19 cellular contexts compared by ENCODE assay signal in genomic region chr11:33017478-33017877, GRCh38. TPM values are rescaled to one million over a fixed set of nuclear protein-coding genes. Genes with fewer than 3 reads are reported as not detected.
DNase-seq lines count a peak whose midpoint lies in the region; ATAC-seq and TF ChIP-seq lines count a peak whose summit lies in the region.
"Had no signal": no experiment of that assay in that cellular context is flagged by ENCODE, and none has a peak within 500 bp of the region (broad histone marks: within the 10 kb centered on the region; RNA-seq: fewer than 3 reads in every experiment).

No MANE protein-coding gene starts in this region.

- H3K36me3 ChIP-seq in GM23338 (ENCODE audit: insufficient read depth) (no peaks in the 10 kb centered on the region), Panc1 (ENCODE audit: control insufficient read depth, insufficient read depth, low read length) (no peaks in the 10 kb centered on the region), osteoblast (ENCODE audit: insufficient read depth, low read length) (no peaks in the 10 kb centered on the region)

- H3K79me2 ChIP-seq in GM23338 (replicated peaks; ENCODE audit: insufficient read depth): no peaks in the 10 kb centered on the region
- peaks cover 50% of the 10 kb centered on the region for H3K79me2 ChIP-seq in osteoblast (ENCODE audit: insufficient read depth, low read length)

- no peak overlapping the region for H3K27ac ChIP-seq in GM23338 (ENCODE audit: low read depth)
- H3K27ac ChIP-seq in Panc1 (ENCODE audit: low read length): peak overlapping the region; percentile 68; the same call in 1 of the 2 replicates
- peak overlapping the region; percentile 35 for H3K27ac ChIP-seq in foreskin keratinocyte
- H3K27ac ChIP-seq in osteoblast (ENCODE audit: low read depth, low read length): no peak overlapping the region

- H3K4me2 ChIP-seq in GM23338: peak overlapping the region; percentile 95
- peak overlapping the region; percentile 85 for H3K4me2 ChIP-seq in osteoblast (ENCODE audit: insufficient read depth, low read length)

- TF ChIP-seq CTCF in GM23338 (conservative IDR thresholded peaks at IDR 0.05; ENCODE audit: low read depth in 2 of 2) (no peak), Panc1 (IDR thresholded peaks at IDR 0.05) (no peak), foreskin keratinocyte (conservative IDR thresholded peaks at IDR 0.05) (no peak), osteoblast (IDR thresholded peaks at IDR 0.05; ENCODE audit: extremely low read depth, low read depth, low read length) (no peak)

- intact Hi-C loops in Panc1 (cut with micrococcal nuclease; ENCODE audit: unreplicated experiment): no loop called here

- peaks cover 11% of the 10 kb centered on the region for H3K27me3 ChIP-seq in GM23338 (ENCODE audit: insufficient read depth)
- H3K27me3 ChIP-seq in Panc1 (ENCODE audit: control insufficient read depth, insufficient read depth, low read length): no peaks in the 10 kb centered on the region
- H3K27me3 ChIP-seq in foreskin keratinocyte: no peaks in the 10 kb centered on the region
- no peaks in the 10 kb centered on the region for H3K27me3 ChIP-seq in osteoblast (ENCODE audit: insufficient read depth, low read length)

- H4K20me1 ChIP-seq in GM23338 (replicated peaks; ENCODE audit: insufficient read depth) (no peaks in the 10 kb centered on the region), osteoblast (ENCODE audit: insufficient read depth, low read length) (peaks cover 3% of the 10 kb centered on the region)

- H2AFZ ChIP-seq in GM23338 (no peak overlapping the region), osteoblast (ENCODE audit: low read length) (no peak overlapping the region)

- H3K4me1 Mint-ChIP-seq in GM23338: peaks cover 17% of the 10 kb centered on the region; the same call in 2 of the 3 replicates
- H3K4me1 Mint-ChIP-seq in activated T-helper 17 cell treated with anti-CD3 and anti-CD28 coated beads, Interleukin-2, amount 50 U/mL, for 72 hours: peaks cover 6% of the 10 kb centered on the region

- POLR2A ChIA-PET in Panc1 (lab: Charles Lee): no interaction called here

- peak overlapping the region; percentile 77; the same call in 1 of the 2 replicates for H3K4me3 ChIP-seq in GM23338
- peak overlapping the region; percentile 10 to 65; a peak in 3 of 4 replicates for H3K4me3 ChIP-seq in Panc1 (ENCODE audit: low read depth in 2 of 2, low read length in 2 of 2)
- no peak overlapping the region for H3K4me3 ChIP-seq in osteoblast (ENCODE audit: insufficient read depth, low read length)

- in situ Hi-C loops in Panc1 (cut with HindIII; ENCODE audit: low pct_unique_long_range_greater_than_20kb, low sequenced_read_pairs): no loop called here

- H3K27me3 Mint-ChIP-seq in GM23338 (ENCODE audit: insufficient read depth, low read depth, poor library complexity): peaks cover 16% of the 10 kb centered on the region
- H3K27me3 Mint-ChIP-seq in activated T-helper 17 cell treated with anti-CD3 and anti-CD28 coated beads, Interleukin-2, amount 50 U/mL, for 72 hours: peaks cover 37% of the 10 kb centered on the region

- no peaks in the 10 kb centered on the region for H3K9me3 Mint-ChIP-seq in GM23338
- no peaks in the 10 kb centered on the region for H3K9me3 Mint-ChIP-seq in activated T-helper 17 cell treated with anti-CD3 and anti-CD28 coated beads, Interleukin-2, amount 50 U/mL, for 72 hours
- H3K9me3 Mint-ChIP-seq: activated naive CD4-positive, alpha-beta T cell treated with anti-CD3 and anti-CD28 coated beads, Interleukin-2, amount 50 U/mL, for 24 hours; central memory CD8-positive, alpha-beta T cell; T-helper 1 cell treated with Interleukin-12 subunit alpha and Interleukin-12 subunit beta and Interleukin-4 antibody, amounts not matched to agents 30 μg/mL and 1 μg/mL, for 36 hours had no signal

- CTCF ChIA-PET in Panc1 (lab: Charles Lee): interaction anchor here (0.6 kb wide), 1 partner anchor 23 kb away, joined by 3 read pairs; no protein-coding TSS in a partner anchor

- H3K9me2 ChIP-seq in GM23338 (ENCODE audit: insufficient read depth): no peaks in the 10 kb centered on the region

- ATAC-seq in GM23338: no peak
- ATAC-seq in Panc1: no peak
- no peak for ATAC-seq in foreskin keratinocyte
- no peak for ATAC-seq in HG03520 (IDR thresholded peaks at IDR 0.05; ENCODE audit: unreplicated experiment)
- ATAC-seq in esophagus mucosa: no peak
- ATAC-seq in activated T-helper 17 cell treated with anti-CD3 and anti-CD28 coated beads, Interleukin-2, amount 50 U/mL, for 72 hours (replicated peaks): no peak
- no peak for ATAC-seq in GM21360 (IDR thresholded peaks at IDR 0.05; ENCODE audit: unreplicated experiment)
- ATAC-seq: activated CD4-positive, alpha-beta T cell treated with anti-CD3 and anti-CD28 coated beads for 36 hours had no signal

- no peaks in the 10 kb centered on the region for H3K36me3 Mint-ChIP-seq in GM23338 (ENCODE audit: low read depth)
- H3K36me3 Mint-ChIP-seq in activated T-helper 17 cell treated with anti-CD3 and anti-CD28 coated beads, Interleukin-2, amount 50 U/mL, for 72 hours (ENCODE audit: low read depth): no peaks in the 10 kb centered on the region
- H3K36me3 Mint-ChIP-seq: activated naive CD4-positive, alpha-beta T cell treated with anti-CD3 and anti-CD28 coated beads, Interleukin-2, amount 50 U/mL, for 24 hours had no signal

- DNase-seq in GM23338 (ENCODE audit: low spot score) (peak; percentile 28), Panc1 (ENCODE audit: low read depth, low spot score) (no peak), foreskin keratinocyte (no peak), osteoblast (ENCODE audit: insufficient read length, low spot score, missing footprints) (peak; percentile 84)
- DNase-seq: activated CD4-positive, alpha-beta T cell treated with anti-CD3 and anti-CD28 coated beads for 36 hours; activated CD8-positive, alpha-beta memory T cell treated with anti-CD3 and anti-CD28 coated beads, Interleukin-2, amount 50 U/mL, for 48 hours; HCEC 1CT; kidney glomerular epithelial cell; naive B cell; NCI-H146; NCI-H446 treated with DMSO at 0.1 percent for 48 hours had no signal

- H3K4me3 Mint-ChIP-seq in GM23338: peak overlapping the region; percentile 79; the same call in 2 of the 3 replicates
- H3K4me3 Mint-ChIP-seq in activated T-helper 17 cell treated with anti-CD3 and anti-CD28 coated beads, Interleukin-2, amount 50 U/mL, for 72 hours: no peak overlapping the region
- H3K4me3 Mint-ChIP-seq: activated CD4-positive, alpha-beta T cell treated with anti-CD3 and anti-CD28 coated beads for 36 hours; central memory CD8-positive, alpha-beta T cell; T-helper 1 cell treated with Interleukin-12 subunit alpha and Interleukin-12 subunit beta and Interleukin-4 antibody, amounts not matched to agents 30 μg/mL and 1 μg/mL, for 36 hours had no signal

- TSS peak; percentile 69 for BruUV-seq in Panc1 (replicated peaks; lab: Mats Ljungman, UMichigan)

- no peak overlapping the region for H3K27ac Mint-ChIP-seq in GM23338
- H3K27ac Mint-ChIP-seq in activated T-helper 17 cell treated with anti-CD3 and anti-CD28 coated beads, Interleukin-2, amount 50 U/mL, for 72 hours: no peak overlapping the region
- H3K27ac Mint-ChIP-seq: activated CD4-positive, alpha-beta T cell treated with anti-CD3 and anti-CD28 coated beads for 36 hours; activated naive CD4-positive, alpha-beta T cell treated with anti-CD3 and anti-CD28 coated beads, Interleukin-2, amount 50 U/mL, for 24 hours; B cell; T-helper 1 cell treated with Interleukin-12 subunit alpha and Interleukin-12 subunit beta and Interleukin-4 antibody, amounts not matched to agents 30 μg/mL and 1 μg/mL, for 36 hours had no signal

- peaks cover 4% of the 10 kb centered on the region; the same call in 1 of the 2 replicates for H3F3A ChIP-seq in GM23338 (replicated peaks; ENCODE audit: low read depth)

- H3K9me3 ChIP-seq in Panc1 (ENCODE audit: control insufficient read depth, insufficient read depth, low read depth, low read length): no peaks in the 10 kb centered on the region
- no peaks in the 10 kb centered on the region for H3K9me3 ChIP-seq in osteoblast (ENCODE audit: low read depth, low read length)

- H3K4me1 ChIP-seq in GM23338 (ENCODE audit: insufficient read depth) (peaks cover 16% of the 10 kb centered on the region), Panc1 (ENCODE audit: control insufficient read depth, insufficient read depth, low read length) (peaks cover 16% of the 10 kb centered on the region), foreskin keratinocyte (peaks cover 10% of the 10 kb centered on the region), osteoblast (ENCODE audit: insufficient read depth, low read length) (peaks cover 12% of the 10 kb centered on the region)

TF ChIP-seq in GM23338, 12 proteins besides CTCF, POLR2A, EP300 and RAD21 (continues in another document):
- TF ChIP-seq JUNB (IDR thresholded peaks at IDR 0.05; ENCODE audit: unreplicated experiment): no peak
- no peak for TF ChIP-seq NANOG (IDR thresholded peaks at IDR 0.05; ENCODE audit: borderline replicate concordance)

RNA-seq across cellular contexts. Expression of gene DEPDC7, which starts 1.8 kb away (rescaled TPM):
- total RNA-seq in GM23338 (2014; rRNA removed; shearing (Covaris generic)): 10.9 and 15.3 TPM in 2 replicates
- polyA plus RNA-seq in GM23338 (2016; fragmentation: Nextera tagmentation; extraction: Ambion mirVana) (8.6 and 9.1 TPM in 2 replicates), foreskin keratinocyte (10.2 and 13.9 TPM in 2 replicates)
- total RNA-seq in Panc1 (2021; ENCODE audit: unreplicated experiment) (7.5 TPM), foreskin keratinocyte (18.1 and 18.2 TPM in 2 replicates), osteoblast (13.3 and 14.5 TPM in 2 replicates), esophagus mucosa (5.6 TPM)
- polyA plus RNA-seq in Panc1 (2012; ENCODE audit: insufficient read length): 3.6 TPM
- 1 to 10 TPM in 1 of 2 donors, under 1 TPM in 1; 0.41 to 2.0 TPM for total RNA-seq in activated T-helper 17 cell treated with anti-CD3 and anti-CD28 coated beads, Interleukin-2, amount 50 U/mL, for 72 hours
- total RNA-seq: B cell had no signal

RNA-seq across cellular contexts. Expression of gene TCP11L1, which starts 21.9 kb away (rescaled TPM):
- 24.9 and 39.0 TPM in 2 replicates for total RNA-seq in GM23338 (2014; rRNA removed; shearing (Covaris generic))
- polyA plus RNA-seq in GM23338 (2016; fragmentation: Nextera tagmentation; extraction: Ambion mirVana) (3.2 and 5.0 TPM in 2 replicates), foreskin keratinocyte (8.7 and 9.4 TPM in 2 replicates)
- total RNA-seq in Panc1 (2021; ENCODE audit: unreplicated experiment) (23.9 TPM), foreskin keratinocyte (25.3 and 27.0 TPM in 2 replicates), osteoblast (32.7 and 35.8 TPM in 2 replicates), esophagus mucosa (7.6 TPM)
- polyA plus RNA-seq in Panc1 (2012; ENCODE audit: insufficient read length): 11.7 TPM
- total RNA-seq in activated T-helper 17 cell treated with anti-CD3 and anti-CD28 coated beads, Interleukin-2, amount 50 U/mL, for 72 hours: 10 to 100 TPM; 13.3 to 14.6 TPM

Comparison
In these comparisons a context has a peak if more than half of its experiments do, and no peak if none do; other contexts are left out.
1. DNase-seq: peak in GM23338 (single experiment) and osteoblast (single experiment); none in Panc1 (single experiment) and foreskin keratinocyte (0 of 2).
2. H3K27ac ChIP-seq: peak in Panc1 (single experiment) and foreskin keratinocyte (single experiment); none in GM23338 (single experiment) and osteoblast (single experiment).